In genomic region chr10:31268616-31269303, GRCh38 we compare ENCODE assay signal across 15 cellular contexts. TPM values are rescaled to one million over a fixed set of nuclear protein-coding genes. Genes with fewer than 3 reads are reported as not detected.
DNase-seq lines count a peak whose midpoint lies in the region; TF ChIP-seq lines count a peak whose summit lies in the region.
"Had no signal": no experiment of that assay in that cellular context is flagged by ENCODE, and none has a peak within 500 bp of the region (broad histone marks: within the 10 kb centered on the region; RNA-seq: fewer than 3 reads in every experiment).

No MANE protein-coding gene starts in this region.

- H3K4me1 Mint-ChIP-seq in endothelial cell (ENCODE audit: unreplicated experiment): peaks cover 10% of the 10 kb centered on the region

- peak; percentile 16 for DNase-seq in fibroblast of mammary gland (ENCODE audit: low read depth)
- DNase-seq in ovary: peak in 3 of 5 donors; percentile 21 to 25 (median 21)
- DNase-seq in uterus: peak; percentile 69 to 79
- no peak for DNase-seq in endothelial cell (ENCODE audit: low spot score)
- no peak for DNase-seq in WERI-Rb-1
- no peak for DNase-seq in KG1 (lab: John Stamatoyannopoulos, UW)
- DNase-seq: ACHN, C1 segment of cervical spinal cord, KBM-7, NCI-H1105 treated with DMSO at 0.1 percent for 48 hours, NCI-H1694, NCI-H2081 treated with DMSO at 0.1 percent for 48 hours, NCI-H446 treated with DMSO at 0.1 percent for 48 hours, Right ventricle myocardium superior had no signal

- H3K36me3 Mint-ChIP-seq in endothelial cell (ENCODE audit: low read depth, unreplicated experiment): peaks cover 8% of the 10 kb centered on the region

- no peak for TF ChIP-seq EP300 in ovary (IDR thresholded peaks at IDR 0.05)

- TF ChIP-seq CTCF in fibroblast of mammary gland (conservative IDR thresholded peaks at IDR 0.05; ENCODE audit: control insufficient read depth, insufficient read depth, low read depth, low read length): no peak
- TF ChIP-seq CTCF in ovary (IDR thresholded peaks at IDR 0.05): no peak
- TF ChIP-seq CTCF in uterus (IDR thresholded peaks at IDR 0.05): no peak
- no peak for TF ChIP-seq CTCF in endothelial cell (IDR thresholded peaks at IDR 0.05; ENCODE audit: unreplicated experiment)
- no peak for TF ChIP-seq CTCF in WERI-Rb-1 (IDR thresholded peaks at IDR 0.05; ENCODE audit: low read depth, low read length)

- H3K27me3 ChIP-seq in ovary (no peaks in the 10 kb centered on the region), uterus (no peaks in the 10 kb centered on the region), WERI-Rb-1 (ENCODE audit: insufficient read depth, low read depth, severe bottlenecking) (no peaks in the 10 kb centered on the region)

- H3K4me1 ChIP-seq in ovary (ENCODE audit: insufficient read depth) (peaks cover 10% of the 10 kb centered on the region), uterus (no peaks in the 10 kb centered on the region)

- no peak overlapping the region for H3K27ac Mint-ChIP-seq in endothelial cell (ENCODE audit: unreplicated experiment)

- H3K27ac ChIP-seq in adipose tissue (ENCODE audit: low read depth, low read length): peak overlapping the region; percentile 15
- H3K27ac ChIP-seq in ovary: peak overlapping the region in 1 of 2 donors; percentile 1
- H3K27ac ChIP-seq in uterus: peak overlapping the region; percentile 65 to 78
- no peak overlapping the region for H3K27ac ChIP-seq in WERI-Rb-1

- H3K27me3 Mint-ChIP-seq in endothelial cell (ENCODE audit: unreplicated experiment): no peaks in the 10 kb centered on the region

- H3K36me3 ChIP-seq in ovary: no peaks in the 10 kb centered on the region
- H3K36me3 ChIP-seq in uterus: no peaks in the 10 kb centered on the region
- no peaks in the 10 kb centered on the region for H3K36me3 ChIP-seq in WERI-Rb-1

- peaks cover 6% of the 10 kb centered on the region for H3K9me3 Mint-ChIP-seq in endothelial cell (ENCODE audit: unreplicated experiment)

- no peak overlapping the region for H3K4me3 Mint-ChIP-seq in endothelial cell (ENCODE audit: unreplicated experiment)

- intact Hi-C loops in ovary (cut with DNase I) (no loop called here), uterus (cut with DNase I; ENCODE audit: low total_unique reads) (no loop called here)

- H3K4me3 ChIP-seq in fibroblast of mammary gland (ENCODE audit: control insufficient read depth, low read depth, low read length) (no peak overlapping the region), ovary (no peak overlapping the region), uterus (no peak overlapping the region), WERI-Rb-1 (ENCODE audit: low read depth, low read length) (no peak overlapping the region)

- H3K9me3 ChIP-seq in ovary (no peaks in the 10 kb centered on the region), uterus (no peaks in the 10 kb centered on the region), WERI-Rb-1 (ENCODE audit: severe bottlenecking) (no peaks in the 10 kb centered on the region)

- WGBS in adipose tissue, 3 donors: 68 to 73% (median 69%) methylated on average over 12 of the region's 12 CpGs
- 37 to 44% (median 43%) methylated on average over 12 of the region's 12 CpGs for whole genome bisulfite sequencing in ovary, 3 donors

- no peak for TF ChIP-seq POLR2A in ovary (IDR thresholded peaks at IDR 0.05)
- TF ChIP-seq POLR2A in uterus (IDR thresholded peaks at IDR 0.05): no peak

RNA-seq across cellular contexts. Expression of gene ZEB1, which starts 50.3 kb away (rescaled TPM):
- polyA plus RNA-seq in adipose tissue (10 to 100 TPM in 2 of 3 donors, 1 to 10 TPM in 1; 2.9 to 77.8 (median 15.5) TPM), ovary (10 to 100 TPM; 11.0 to 26.8 TPM)
- total RNA-seq in ovary (10 to 100 TPM; 23.3 to 48.4 (median 40.7) TPM), uterus (100 to 1,000 TPM in 3 of 4 donors, 10 to 100 TPM in 1; 97.6 to 229 (median 210) TPM), endothelial cell (ENCODE audit: unreplicated experiment) (76.6 TPM)

Comparison
In these comparisons a context has a peak if more than half of its experiments do, and no peak if none do; other contexts are left out.
1. DNase-seq: peak in fibroblast of mammary gland (single experiment), ovary (3 of 5) and uterus (2 of 2); none in endothelial cell (single experiment), WERI-Rb-1 (single experiment) and KG1 (single experiment).